ENCODE assay signal across 7 cellular contexts in the genomic region with DNA sequence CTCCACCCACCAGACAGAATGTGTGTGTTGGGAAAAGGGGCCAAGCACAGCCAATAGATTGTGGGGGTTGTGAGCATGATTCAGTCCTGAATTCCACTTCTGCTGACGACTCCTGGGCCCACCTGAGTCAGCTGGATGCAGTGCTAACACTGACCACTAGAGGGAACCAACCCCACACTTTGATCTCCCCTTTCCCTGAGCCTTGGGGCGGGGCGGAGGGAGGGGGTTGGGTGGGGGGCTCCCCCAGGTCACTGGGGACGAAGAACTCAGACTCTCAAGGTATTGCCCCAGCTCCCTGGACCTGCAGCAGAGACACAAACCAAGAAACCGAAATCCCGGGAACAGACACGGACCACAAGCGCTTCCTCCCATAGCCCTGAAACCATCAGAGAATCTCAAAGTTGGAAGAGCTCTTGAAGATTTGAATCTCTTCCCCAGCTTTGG. TPM values are rescaled to one million over a fixed set of nuclear protein-coding genes. Genes with fewer than 3 reads are reported as not detected.
DNase-seq lines count a peak whose midpoint lies in the region; ATAC-seq and TF ChIP-seq lines count a peak whose summit lies in the region.
"Had no signal": no experiment of that assay in that cellular context is flagged by ENCODE, and none has a peak within 500 bp of the region (broad histone marks: within the 10 kb centered on the region; RNA-seq: fewer than 3 reads in every experiment).

No MANE protein-coding gene starts in this region.

- DNase-seq in SK-MEL-5 (ENCODE audit: low read depth, low spot score) (peak; percentile 55), mammary epithelial cell (no peak), ovary (peak; percentile 31 to 61 (median 53)), GM19240 (ENCODE audit: insufficient read length, low spot score) (no peak)

- H3K9ac ChIP-seq in mammary epithelial cell (ENCODE audit: insufficient read depth, low read length): no peak overlapping the region

- BruUV-seq in mammary epithelial cell (replicated peaks; lab: Mats Ljungman, UMichigan): no TSS peak

- no peaks in the 10 kb centered on the region for H3K79me2 ChIP-seq in mammary epithelial cell (ENCODE audit: insufficient read depth, low read length)

- in situ Hi-C loops in SK-MEL-5 (cut with HindIII; ENCODE audit: low pct_unique_long_range_greater_than_20kb, low sequenced_read_pairs): no loop called here
- in situ Hi-C loops in mammary epithelial cell (cut with MboI; ENCODE audit: low sequenced_read_pairs in 2 of 2): loop anchor here (10.0 to 25.0 kb wide), 3 partner anchors 113 to 376 kb away; a partner anchor contains a TSS

- H3K4me1 ChIP-seq in mammary epithelial cell (ENCODE audit: insufficient read depth, low read length): no peaks in the 10 kb centered on the region
- H3K4me1 ChIP-seq in ovary (ENCODE audit: insufficient read depth): no peaks in the 10 kb centered on the region

- dilution Hi-C loops in mammary epithelial cell (cut with HindIII; ENCODE audit: low sequenced_read_pairs): no loop called here

- no peak for TF ChIP-seq EP300 in ovary (IDR thresholded peaks at IDR 0.05)

- H3K36me3 ChIP-seq in mammary epithelial cell (ENCODE audit: insufficient read depth, low read length): no peaks in the 10 kb centered on the region
- H3K36me3 ChIP-seq in ovary: no peaks in the 10 kb centered on the region

- H3K27me3 ChIP-seq in mammary epithelial cell (ENCODE audit: insufficient read depth, low read length) (no peaks in the 10 kb centered on the region), ovary (no peaks in the 10 kb centered on the region)

- H3K4me3 ChIP-seq in mammary epithelial cell (replicated peaks in 1 of 3; ENCODE audit: insufficient read depth in 1 of 3, low read depth in 2 of 3, low read length in 3 of 3): no peak overlapping the region
- no peak overlapping the region for H3K4me3 ChIP-seq in ovary

- no peaks in the 10 kb centered on the region for H3K9me3 ChIP-seq in mammary epithelial cell (replicated peaks; ENCODE audit: insufficient read depth, low read length)
- no peaks in the 10 kb centered on the region for H3K9me3 ChIP-seq in ovary

- no peak for TF ChIP-seq POLR2A in ovary (IDR thresholded peaks at IDR 0.05)

- no peaks in the 10 kb centered on the region for H4K20me1 ChIP-seq in mammary epithelial cell (ENCODE audit: insufficient read depth, low read length)

- intact Hi-C loops in mammary epithelial cell (cut with micrococcal nuclease) (loop anchor here (10.0 kb wide), 2 partner anchors 373 to 503 kb away; no protein-coding TSS in a partner anchor), ovary (cut with DNase I) (loop anchor here in 3 of 4 donors (5.0 to 10.0 kb wide), 4 partner anchors 113 to 373 kb away; a partner anchor contains a TSS)

- CTCF ChIA-PET in mammary epithelial cell (lab: Charles Lee; ENCODE audit: low non-redundant PET): no interaction called here

- no peak overlapping the region for H2AFZ ChIP-seq in mammary epithelial cell (ENCODE audit: low read depth, low read length)

- H3K4me2 ChIP-seq in mammary epithelial cell (ENCODE audit: insufficient read depth, low read depth, low read length): no peak overlapping the region

- TF ChIP-seq CTCF in GM12873 (IDR thresholded peaks at IDR 0.05; ENCODE audit: insufficient read depth, low read depth, low read length, missing control alignments) (peak; percentile 78), mammary epithelial cell (conservative IDR thresholded peaks at IDR 0.05 in 1 of 2, IDR thresholded peaks at IDR 0.05 in 1 of 2; ENCODE audit: extremely low read depth in 1 of 2, insufficient read depth in 1 of 2, low read depth in 1 of 2, low read length in 2 of 2) (peak; percentile 63 to 66), ovary (IDR thresholded peaks at IDR 0.05) (peak; percentile 39 to 47 (median 45))

- 13% methylated on average over 1 of the region's 8 CpGs for WGBS in mammary epithelial cell (ENCODE audit: low coverage, missing lambda C conversion rate)
- WGBS in ovary, 3 donors: 34 to 37% (median 36%) methylated on average over 8 of the region's 8 CpGs

- no peak overlapping the region for H3K27ac ChIP-seq in mammary epithelial cell (ENCODE audit: insufficient read depth, low read depth, low read length)
- H3K27ac ChIP-seq in ovary: no peak overlapping the region

- ATAC-seq in HG03175 (IDR thresholded peaks at IDR 0.05; ENCODE audit: unreplicated experiment): no peak

RNA-seq across cellular contexts. Expression of a gene that starts 0.6 kb away (rescaled TPM):
- not detected in 2 replicates for total RNA-seq in SK-MEL-5 (2014; rRNA removed; shearing (Covaris generic))
- polyA plus RNA-seq in SK-MEL-5 (2015; cell fraction: cytosol; rRNA removed): not detected in 2 replicates
- polyA plus RNA-seq in SK-MEL-5 (2015; cell fraction: nucleus; rRNA removed): not detected in 2 replicates
- total RNA-seq in mammary epithelial cell: not detected
- polyA plus RNA-seq in mammary epithelial cell: not detected
- not detected for polyA minus RNA-seq in mammary epithelial cell
- not detected for total RNA-seq in ovary
- polyA plus RNA-seq in ovary: not detected
- total RNA-seq: activated CD8-positive, alpha-beta memory T cell treated with anti-CD3 and anti-CD28 coated beads for 36 hours had no signal

RNA-seq across cellular contexts. Expression of a gene that starts 7.0 kb away (rescaled TPM):
- not detected in 2 replicates for total RNA-seq in SK-MEL-5 (2014; rRNA removed; shearing (Covaris generic))
- polyA plus RNA-seq in SK-MEL-5 (2015; cell fraction: cytosol; rRNA removed): not detected in 2 replicates
- not detected in 2 replicates for polyA plus RNA-seq in SK-MEL-5 (2015; cell fraction: nucleus; rRNA removed)
- total RNA-seq in mammary epithelial cell: not detected
- polyA plus RNA-seq in mammary epithelial cell: not detected
- polyA minus RNA-seq in mammary epithelial cell: not detected
- not detected for total RNA-seq in ovary
- polyA plus RNA-seq in ovary: not detected
- total RNA-seq: activated CD8-positive, alpha-beta memory T cell treated with anti-CD3 and anti-CD28 coated beads for 36 hours had no signal

RNA-seq across cellular contexts. Expression of a gene that starts 15.3 kb away (rescaled TPM):
- not detected in 2 replicates for total RNA-seq in SK-MEL-5 (2014; rRNA removed; shearing (Covaris generic))
- not detected in 2 replicates for polyA plus RNA-seq in SK-MEL-5 (2015; cell fraction: cytosol; rRNA removed)
- polyA plus RNA-seq in SK-MEL-5 (2015; cell fraction: nucleus; rRNA removed): not detected in 2 replicates
- not detected for total RNA-seq in mammary epithelial cell
- polyA plus RNA-seq in mammary epithelial cell: not detected
- polyA minus RNA-seq in mammary epithelial cell: not detected
- not detected for total RNA-seq in ovary
- polyA plus RNA-seq in ovary: not detected
- total RNA-seq: activated CD8-positive, alpha-beta memory T cell treated with anti-CD3 and anti-CD28 coated beads for 36 hours had no signal

RNA-seq across cellular contexts. Expression of a gene that starts 20.5 kb away (rescaled TPM):
- total RNA-seq in SK-MEL-5 (2014; rRNA removed; shearing (Covaris generic)): 2.2 and 3.1 TPM in 2 replicates
- polyA plus RNA-seq in SK-MEL-5 (2015; cell fraction: cytosol; rRNA removed): 1.2 and 3.3 TPM in 2 replicates
- polyA plus RNA-seq in SK-MEL-5 (2015; cell fraction: nucleus; rRNA removed): 0.20 and 0.85 TPM in 2 replicates
- under 1 TPM; 0.17 to 0.26 TPM for total RNA-seq in mammary epithelial cell
- polyA plus RNA-seq in mammary epithelial cell: 0.73 TPM
- not detected for polyA minus RNA-seq in mammary epithelial cell
- total RNA-seq in ovary: 1 to 10 TPM in 3 of 7 donors, under 1 TPM in 4; 0.48 to 2.0 (median 0.92) TPM
- polyA plus RNA-seq in ovary: 1 to 10 TPM in 1 of 2 donors, under 1 TPM in 1; 0.77 to 2.0 TPM

RNA-seq across cellular contexts. Expression of a gene that starts 29.9 kb away (rescaled TPM):
- total RNA-seq in SK-MEL-5 (2014; rRNA removed; shearing (Covaris generic)): not detected in 2 replicates
- polyA plus RNA-seq in SK-MEL-5 (2015; cell fraction: cytosol; rRNA removed): not detected in 2 replicates
- not detected in 2 replicates for polyA plus RNA-seq in SK-MEL-5 (2015; cell fraction: nucleus; rRNA removed)
- not detected for total RNA-seq in mammary epithelial cell
- polyA plus RNA-seq in mammary epithelial cell: not detected
- not detected for polyA minus RNA-seq in mammary epithelial cell
- not detected for total RNA-seq in ovary
- polyA plus RNA-seq in ovary: not detected
- total RNA-seq: activated CD8-positive, alpha-beta memory T cell treated with anti-CD3 and anti-CD28 coated beads for 36 hours had no signal

Comparison
In these comparisons a context has a peak if more than half of its experiments do, and no peak if none do; other contexts are left out.
1. DNase-seq: peak in SK-MEL-5 (single experiment) and ovary (5 of 5); none in mammary epithelial cell (single experiment) and GM19240 (single experiment).
2. Peak in every context shown above with its lines, with median percentiles within 50 percentile points of each other: CTCF ChIP-seq.